25 cellular contexts compared by ENCODE assay signal in genomic region chr9:119273325-119273904, GRCh38.
A peak's percentile ranks its signal among the peaks of the same experiment; 100 is the strongest.
DNase-seq lines count a peak whose midpoint lies in the region; ATAC-seq and TF ChIP-seq lines count a peak whose summit lies in the region.
"Had no signal": no experiment of that assay in that cellular context is flagged by ENCODE, and none has a peak within 500 bp of the region (broad histone marks: within the 10 kb centered on the region; RNA-seq: fewer than 3 reads in every experiment).

No MANE protein-coding gene starts in this region.

- H3K27me3 ChIP-seq in MG63 (no peaks in the 10 kb centered on the region), esophagus squamous epithelium (no peaks in the 10 kb centered on the region), gastrocnemius medialis (no peaks in the 10 kb centered on the region)
- H3K27me3 ChIP-seq: heart right ventricle, uterus had no signal

- intact Hi-C loops in esophagus squamous epithelium (cut with DNase I) (no loop called here), gastrocnemius medialis (cut with DNase I; ENCODE audit: low total_unique reads) (loop anchor here (10.0 kb wide), 1 partner anchor 89 kb away; no protein-coding TSS in a partner anchor)

- in situ Hi-C loops in gastrocnemius medialis (cut with MboI; ENCODE audit: low sequenced_read_pairs in 4 of 4): no loop called here

- TF ChIP-seq POLR2A in esophagus squamous epithelium (IDR thresholded peaks at IDR 0.05) (no peak), gastrocnemius medialis (IDR thresholded peaks at IDR 0.05) (no peak)

- H3K9me3 ChIP-seq in MG63: no peaks in the 10 kb centered on the region
- no peaks in the 10 kb centered on the region for H3K9me3 ChIP-seq in esophagus squamous epithelium
- no peaks in the 10 kb centered on the region for H3K9me3 ChIP-seq in gastrocnemius medialis
- H3K9me3 ChIP-seq: Caco-2, heart right ventricle, thoracic aorta, uterus had no signal

- H3K4me3 ChIP-seq in MG63 (no peak overlapping the region), esophagus squamous epithelium (no peak overlapping the region), gastrocnemius medialis (no peak overlapping the region)
- H3K4me3 ChIP-seq: heart right ventricle, SK-N-MC, thoracic aorta, uterus had no signal

- H3K4me1 ChIP-seq in esophagus squamous epithelium: peaks cover 9 to 44% (median 12%) of the 10 kb centered on the region in 3 donors
- peaks cover 7 to 9% of the 10 kb centered on the region in 2 donors for H3K4me1 ChIP-seq in gastrocnemius medialis
- H3K4me1 ChIP-seq: Caco-2, uterus had no signal

- 28 to 37% methylated on average over 5 of the region's 5 CpGs for WGBS in esophagus squamous epithelium, 2 donors

- no peaks in the 10 kb centered on the region for H3K36me3 ChIP-seq in MG63
- no peaks in the 10 kb centered on the region for H3K36me3 ChIP-seq in esophagus squamous epithelium
- H3K36me3 ChIP-seq in gastrocnemius medialis: no peaks in the 10 kb centered on the region
- H3K36me3 ChIP-seq: heart right ventricle, thoracic aorta, uterus had no signal

- ATAC-seq in gastrocnemius medialis: peak; percentile 4 to 28
- ATAC-seq: activated CD8-positive, alpha-beta T cell treated with anti-CD3 and anti-CD28 coated beads, Interleukin-2, amount 10 ng/mL, durations not matched to agents 7 days and 5 days; stimulated activated naive CD8-positive, alpha-beta T cell treated with anti-CD3 and anti-CD28 coated beads, Interleukin-15, Interleukin-2, amounts not matched to agents 100 U/mL and 50 U/mL, for 24 hours; T-helper 17 cell had no signal

- no peak for TF ChIP-seq CTCF in esophagus squamous epithelium (IDR thresholded peaks at IDR 0.05)
- no peak for TF ChIP-seq CTCF in gastrocnemius medialis (IDR thresholded peaks at IDR 0.05 in 4 of 5, conservative IDR thresholded peaks at IDR 0.05 in 1 of 5)

- peak overlapping the region; percentile 28 to 66 (median 38) for H3K27ac ChIP-seq in esophagus squamous epithelium
- peak overlapping the region; percentile 61 to 79 (median 67) for H3K27ac ChIP-seq in gastrocnemius medialis
- H3K27ac ChIP-seq: C4-2B, SK-N-MC, uterus had no signal

- DNase-seq in MG63 (peak; percentile 56), astrocyte of the hippocampus (ENCODE audit: low read depth, low spot score) (peak; percentile 5), esophagus squamous epithelium (lab: John Stamatoyannopoulos, UW) (no peak), gastrocnemius medialis (no peak), NCI-H2227 (lab: John Stamatoyannopoulos, UW; ENCODE audit: unreplicated experiment) (no peak), HuH-7 (ENCODE audit: low spot score) (no peak)
- no peak for DNase-seq in stimulated activated CD4-positive, alpha-beta T cell treated with anti-CD3 and anti-CD28 coated beads, Interleukin-2, amount 100 ng/mL, for 24 hours
- DNase-seq: activated CD8-positive, alpha-beta T cell treated with anti-CD3 and anti-CD28 coated beads, Interleukin-2, amount 10 ng/mL, durations not matched to agents 7 days and 5 days; Caco-2; DMS79; effector CD4-positive, alpha-beta T cell; erythroblast; foreskin fibroblast; heart right ventricle; Kasumi-1; left cardiac atrium; MV-4-11; NCI-H748 treated with DMSO at 0.1 percent for 48 hours; stimulated activated CD4-positive, alpha-beta T cell treated with anti-CD3 and anti-CD28 coated beads, Interleukin-15, amount 100 ng/mL, for 24 hours; stimulated activated naive CD8-positive, alpha-beta T cell treated with anti-CD3 and anti-CD28 coated beads, Interleukin-15, Interleukin-2, amounts not matched to agents 100 U/mL and 50 U/mL, for 24 hours; T-helper 17 cell; uterus had no signal

Comparison
In these comparisons a context has a peak if more than half of its experiments do, and no peak if none do; other contexts are left out.
1. DNase-seq: peak in MG63 (single experiment) and astrocyte of the hippocampus (single experiment); none in esophagus squamous epithelium (single experiment), gastrocnemius medialis (0 of 2), stimulated activated CD4-positive, alpha-beta T cell treated with anti-CD3 and anti-CD28 coated beads, Interleukin-2, amount 100 ng/mL, for 24 hours (0 of 2), NCI-H2227 (single experiment) and HuH-7 (single experiment).